In the genomic region with DNA sequence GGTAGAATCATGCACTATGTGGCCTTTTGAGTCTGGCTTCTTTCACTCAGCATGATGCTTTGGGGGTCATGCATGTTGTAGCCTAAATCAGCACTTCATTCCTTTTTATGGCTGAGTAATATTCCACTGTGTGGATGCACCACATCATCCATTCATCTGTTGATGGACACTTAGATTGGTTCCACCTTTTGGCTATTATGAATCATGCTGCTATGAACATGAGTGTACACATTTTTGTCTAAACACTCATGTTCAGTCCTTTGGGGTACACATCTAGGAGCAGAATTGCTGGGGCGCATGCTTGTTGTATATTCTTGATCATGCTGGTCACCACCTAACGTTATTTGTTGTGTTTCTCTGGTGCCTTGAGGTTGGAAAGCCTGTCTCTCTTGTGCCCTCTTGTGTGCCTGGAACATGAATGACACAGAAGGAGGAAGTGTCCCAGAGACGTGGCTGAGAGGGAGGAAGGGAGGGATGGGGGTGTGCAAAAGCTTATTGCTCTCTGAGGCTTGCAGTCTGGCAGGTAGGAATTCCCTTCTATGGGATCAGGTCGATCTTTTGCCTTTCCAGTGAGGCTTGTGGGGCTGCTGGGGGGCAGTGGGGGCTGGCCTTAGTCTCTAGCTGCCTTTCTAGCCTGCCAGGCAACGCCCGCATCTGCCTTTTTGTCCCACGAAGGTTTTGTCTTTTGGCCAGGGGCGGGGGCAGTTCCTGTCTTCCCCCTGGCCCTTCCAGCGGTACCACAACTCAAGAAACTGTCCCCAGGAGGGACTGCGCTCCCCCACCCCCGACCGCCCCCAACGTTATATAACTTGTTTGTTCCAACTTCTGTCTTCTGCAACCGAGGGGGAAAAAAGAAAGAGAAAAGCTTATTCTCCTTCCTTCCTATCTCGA, we compare ENCODE assay signal across 8 cellular contexts. TPM values are rescaled to one million over a fixed set of nuclear protein-coding genes. Genes with fewer than 3 reads are reported as not detected.
DNase-seq lines count a peak whose midpoint lies in the region; ATAC-seq and TF ChIP-seq lines count a peak whose summit lies in the region.
"Had no signal": no experiment of that assay in that cellular context is flagged by ENCODE, and none has a peak within 500 bp of the region (broad histone marks: within the 10 kb centered on the region; RNA-seq: fewer than 3 reads in every experiment).

No MANE protein-coding gene starts in this region.

- TF ChIP-seq EP300 in transverse colon (IDR thresholded peaks at IDR 0.05; ENCODE audit: low read depth) = no peak

- peaks cover 16% of the 10 kb centered on the region for H3K4me1 Mint-ChIP-seq in activated CD8-positive, alpha-beta T cell treated with anti-CD3 and anti-CD28 coated beads for 36 hours (ENCODE audit: low read depth)
- peaks cover 14% of the 10 kb centered on the region for H3K4me1 Mint-ChIP-seq in activated CD8-positive, alpha-beta T cell treated with anti-CD3 and anti-CD28 coated beads, Interleukin-2, amount 10 ng/mL, durations not matched to agents 7 days and 5 days (ENCODE audit: low read depth)

- DNase-seq in activated CD8-positive, alpha-beta T cell treated with anti-CD3 and anti-CD28 coated beads for 36 hours = no peak
- no peak for DNase-seq in activated CD8-positive, alpha-beta T cell treated with anti-CD3 and anti-CD28 coated beads, Interleukin-2, amount 10 ng/mL, durations not matched to agents 7 days and 5 days
- DNase-seq in heart right ventricle (peak in 1 of 2 donors; percentile 26), transverse colon (no peak), NCI-H1092 (lab: John Stamatoyannopoulos, UW) (no peak), cerebellum (ENCODE audit: low spot score) (no peak)
- DNase-seq: 8988T, T1000 had no signal

- in situ Hi-C loops in transverse colon (cut with MboI; ENCODE audit: low pct_ligation_motif_present in 1 of 4, low pct_unique_long_range_greater_than_20kb in 1 of 4, low sequenced_read_pairs in 3 of 4) = no loop called here

- H3K4me1 ChIP-seq in heart right ventricle = peaks cover 9 to 35% (median 16%) of the 10 kb centered on the region in 9 donors
- H3K4me1 ChIP-seq in transverse colon = peaks cover 0 to 23% (median 14%) of the 10 kb centered on the region in 4 donors

- TF ChIP-seq CTCF in activated CD8-positive, alpha-beta T cell treated with anti-CD3 and anti-CD28 coated beads for 36 hours (IDR thresholded peaks at IDR 0.05) = no peak
- peak in 3 of 9 donors; percentile 4 to 13 (median 13) for TF ChIP-seq CTCF in heart right ventricle (IDR thresholded peaks at IDR 0.05)
- peak in 1 of 5 experiments; percentile 27 for TF ChIP-seq CTCF in transverse colon (IDR thresholded peaks at IDR 0.05)

- peaks cover 0 to 5% (median 0%) of the 10 kb centered on the region in 9 donors for H3K36me3 ChIP-seq in heart right ventricle
- H3K36me3 ChIP-seq in transverse colon = no peaks in the 10 kb centered on the region

- H3K4me3 Mint-ChIP-seq in activated CD8-positive, alpha-beta T cell treated with anti-CD3 and anti-CD28 coated beads for 36 hours = no peak overlapping the region
- no peak overlapping the region for H3K4me3 Mint-ChIP-seq in activated CD8-positive, alpha-beta T cell treated with anti-CD3 and anti-CD28 coated beads, Interleukin-2, amount 10 ng/mL, durations not matched to agents 7 days and 5 days

- peak; percentile 37 for ATAC-seq in activated CD8-positive, alpha-beta T cell treated with anti-CD3 and anti-CD28 coated beads for 36 hours
- no peak for ATAC-seq in activated CD8-positive, alpha-beta T cell treated with anti-CD3 and anti-CD28 coated beads, Interleukin-2, amount 10 ng/mL, durations not matched to agents 7 days and 5 days
- ATAC-seq in heart right ventricle = peak in 7 of 8 donors; percentile 37 to 63 (median 45)

- no peak overlapping the region for H3K27ac Mint-ChIP-seq in activated CD8-positive, alpha-beta T cell treated with anti-CD3 and anti-CD28 coated beads for 36 hours
- no peak overlapping the region for H3K27ac Mint-ChIP-seq in activated CD8-positive, alpha-beta T cell treated with anti-CD3 and anti-CD28 coated beads, Interleukin-2, amount 10 ng/mL, durations not matched to agents 7 days and 5 days

- H3K27me3 Mint-ChIP-seq in activated CD8-positive, alpha-beta T cell treated with anti-CD3 and anti-CD28 coated beads for 36 hours = no peaks in the 10 kb centered on the region
- no peaks in the 10 kb centered on the region for H3K27me3 Mint-ChIP-seq in activated CD8-positive, alpha-beta T cell treated with anti-CD3 and anti-CD28 coated beads, Interleukin-2, amount 10 ng/mL, durations not matched to agents 7 days and 5 days (ENCODE audit: low read depth)

- no peaks in the 10 kb centered on the region for H3K9me3 ChIP-seq in heart right ventricle
- no peaks in the 10 kb centered on the region for H3K9me3 ChIP-seq in transverse colon

- H3K27me3 ChIP-seq in heart right ventricle = no peaks in the 10 kb centered on the region
- H3K27me3 ChIP-seq in transverse colon = no peaks in the 10 kb centered on the region

- peaks cover 5% of the 10 kb centered on the region for H3K36me3 Mint-ChIP-seq in activated CD8-positive, alpha-beta T cell treated with anti-CD3 and anti-CD28 coated beads for 36 hours (ENCODE audit: low read depth)
- no peaks in the 10 kb centered on the region for H3K36me3 Mint-ChIP-seq in activated CD8-positive, alpha-beta T cell treated with anti-CD3 and anti-CD28 coated beads, Interleukin-2, amount 10 ng/mL, durations not matched to agents 7 days and 5 days (ENCODE audit: low read depth)

- CTCF ChIA-PET in activated CD8-positive, alpha-beta T cell treated with anti-CD3 and anti-CD28 coated beads for 36 hours (lab: Charles Lee) = interaction anchor here (1.0 kb wide), 1 partner anchor 183 kb away, joined by 3 read pairs; no protein-coding TSS in a partner anchor
- CTCF ChIA-PET in activated CD8-positive, alpha-beta T cell treated with anti-CD3 and anti-CD28 coated beads, Interleukin-2, amount 10 ng/mL, durations not matched to agents 7 days and 5 days (lab: Charles Lee) = interaction anchor here (1.0 kb wide), 1 partner anchor 173 kb away, joined by 3 read pairs; no protein-coding TSS in a partner anchor

- H3K4me3 ChIP-seq in heart right ventricle (peak overlapping the region in 6 of 10 donors; percentile 17 to 35 (median 20)), transverse colon (no peak overlapping the region)

- WGBS in heart right ventricle, 2 donors = 64 to 66% methylated on average over 15 of the region's 15 CpGs
- WGBS in transverse colon (ENCODE audit: low coverage in 1 of 2), 2 donors = 59 to 64% methylated on average over 12 to 15 of the region's 15 CpGs

- intact Hi-C loops in activated CD8-positive, alpha-beta T cell treated with anti-CD3 and anti-CD28 coated beads for 36 hours (cut with micrococcal nuclease) = no loop called here
- intact Hi-C loops in heart right ventricle (cut with DNase I) = no loop called here
- intact Hi-C loops in transverse colon (cut with DNase I; ENCODE audit: low total_unique reads) = no loop called here

- TF ChIP-seq POLR2A in transverse colon (IDR thresholded peaks at IDR 0.05) = no peak

- POLR2A ChIA-PET in activated CD8-positive, alpha-beta T cell treated with anti-CD3 and anti-CD28 coated beads for 36 hours (lab: Charles Lee) = interaction anchor here (1.3 kb wide), 1 partner anchor 56 kb away, joined by 4 read pairs; the partner anchor contains the start of gene REX1BD
- POLR2A ChIA-PET in activated CD8-positive, alpha-beta T cell treated with anti-CD3 and anti-CD28 coated beads, Interleukin-2, amount 10 ng/mL, durations not matched to agents 7 days and 5 days (lab: Charles Lee) = no interaction called here

- no peaks in the 10 kb centered on the region for H3K9me3 Mint-ChIP-seq in activated CD8-positive, alpha-beta T cell treated with anti-CD3 and anti-CD28 coated beads for 36 hours
- H3K9me3 Mint-ChIP-seq in activated CD8-positive, alpha-beta T cell treated with anti-CD3 and anti-CD28 coated beads, Interleukin-2, amount 10 ng/mL, durations not matched to agents 7 days and 5 days (ENCODE audit: insufficient read depth) = no peaks in the 10 kb centered on the region

- H3K27ac ChIP-seq in heart right ventricle (peak overlapping the region in 8 of 10 donors; percentile 16 to 74 (median 70)), transverse colon (peak overlapping the region in 3 of 4 donors; percentile 21 to 25 (median 21))

RNA-seq across cellular contexts. Expression of gene KLHL26, which starts 7.6 kb away (rescaled TPM):
- 10 to 100 TPM; 10.3 to 10.8 TPM for total RNA-seq in activated CD8-positive, alpha-beta T cell treated with anti-CD3 and anti-CD28 coated beads for 36 hours
- 10 to 100 TPM; 13.2 to 13.4 TPM for total RNA-seq in activated CD8-positive, alpha-beta T cell treated with anti-CD3 and anti-CD28 coated beads, Interleukin-2, amount 10 ng/mL, durations not matched to agents 7 days and 5 days
- total RNA-seq in heart right ventricle (1 to 10 TPM; 4.6 to 8.2 (median 6.3) TPM), transverse colon (10 to 100 TPM in 1 of 4 donors, 1 to 10 TPM in 3; 7.0 to 15.7 (median 7.6) TPM), cerebellum (6.4 TPM)
- polyA plus RNA-seq in heart right ventricle = 1 to 10 TPM; 3.4 to 4.6 TPM

RNA-seq across cellular contexts. Expression of gene TMEM59L, which starts 31.7 kb away (rescaled TPM):
- not detected for total RNA-seq in activated CD8-positive, alpha-beta T cell treated with anti-CD3 and anti-CD28 coated beads for 36 hours
- not detected for total RNA-seq in activated CD8-positive, alpha-beta T cell treated with anti-CD3 and anti-CD28 coated beads, Interleukin-2, amount 10 ng/mL, durations not matched to agents 7 days and 5 days
- total RNA-seq in heart right ventricle (1 to 10 TPM in 5 of 10 donors, under 1 TPM in 5; 0.13 to 4.5 (median 0.89) TPM), transverse colon (10 to 100 TPM in 2 of 4 donors, under 1 TPM in 2; 0.48 to 21.7 (median 8.6) TPM), cerebellum (28.9 TPM)
- polyA plus RNA-seq in heart right ventricle = 10 to 100 TPM in 1 of 2 donors, 1 to 10 TPM in 1; 2.5 to 13.8 TPM

RNA-seq across cellular contexts. Expression of gene CRLF1, which starts 37.8 kb away (rescaled TPM):
- total RNA-seq in activated CD8-positive, alpha-beta T cell treated with anti-CD3 and anti-CD28 coated beads for 36 hours = not detected
- total RNA-seq in activated CD8-positive, alpha-beta T cell treated with anti-CD3 and anti-CD28 coated beads, Interleukin-2, amount 10 ng/mL, durations not matched to agents 7 days and 5 days = not detected
- total RNA-seq in heart right ventricle (10 to 100 TPM in 3 of 10 donors, 1 to 10 TPM in 6, under 1 TPM in 1; 0.68 to 42.1 (median 4.5) TPM), transverse colon (10 to 100 TPM in 1 of 4 donors, 1 to 10 TPM in 3; 1.1 to 21.0 (median 6.1) TPM), cerebellum (3.0 TPM)
- 100 to 1,000 TPM; 154 to 161 TPM for polyA plus RNA-seq in heart right ventricle

RNA-seq across cellular contexts. Expression of gene CRTC1, which starts 39.1 kb away (rescaled TPM):
- 1 to 10 TPM; 4.4 to 4.5 TPM for total RNA-seq in activated CD8-positive, alpha-beta T cell treated with anti-CD3 and anti-CD28 coated beads for 36 hours
- total RNA-seq in activated CD8-positive, alpha-beta T cell treated with anti-CD3 and anti-CD28 coated beads, Interleukin-2, amount 10 ng/mL, durations not matched to agents 7 days and 5 days = 1 to 10 TPM; 7.0 to 8.0 TPM
- 10 to 100 TPM in 3 of 10 donors, 1 to 10 TPM in 7; 6.5 to 11.8 (median 9.3) TPM for total RNA-seq in heart right ventricle
- polyA plus RNA-seq in heart right ventricle = 1 to 10 TPM; 3.2 to 8.6 TPM
- total RNA-seq in transverse colon = 10 to 100 TPM in 1 of 4 donors, 1 to 10 TPM in 3; 6.2 to 17.6 (median 7.7) TPM
- total RNA-seq in cerebellum = 12.8 TPM

RNA-seq across cellular contexts. Expression of gene REX1BD, which starts 55.8 kb away (rescaled TPM):
- total RNA-seq in activated CD8-positive, alpha-beta T cell treated with anti-CD3 and anti-CD28 coated beads for 36 hours = 10 to 100 TPM; 61.2 to 65.1 TPM
- total RNA-seq in activated CD8-positive, alpha-beta T cell treated with anti-CD3 and anti-CD28 coated beads, Interleukin-2, amount 10 ng/mL, durations not matched to agents 7 days and 5 days = 10 to 100 TPM; 91.5 to 98.7 TPM
- 10 to 100 TPM; 63.4 to 96.3 (median 68.7) TPM for total RNA-seq in heart right ventricle
- polyA plus RNA-seq in heart right ventricle = 100 to 1,000 TPM in 1 of 2 donors, 10 to 100 TPM in 1; 58.5 to 107 TPM
- total RNA-seq in transverse colon = 100 to 1,000 TPM in 2 of 4 donors, 10 to 100 TPM in 2; 75.1 to 171 (median 121) TPM
- 17.1 TPM for total RNA-seq in cerebellum

Comparison
In these comparisons a context has a peak if more than half of its experiments do, and no peak if none do; other contexts are left out.
1. H3K4me3 ChIP-seq: peak in heart right ventricle (6 of 10); none in transverse colon (0 of 4).